Comparison of ENCODE assay signal across 17 cellular contexts in genomic region chr11:122319842-122320555, GRCh38.
DNase-seq lines count a peak whose midpoint lies in the region.
"Had no signal": no experiment of that assay in that cellular context is flagged by ENCODE, and none has a peak within 500 bp of the region (broad histone marks: within the 10 kb centered on the region; RNA-seq: fewer than 3 reads in every experiment).

No MANE protein-coding gene starts in this region.

- DNase-seq in AML-193 (lab: John Stamatoyannopoulos, UW) = peak; percentile 72 to 75
- DNase-seq in MV-4-11 (lab: John Stamatoyannopoulos, UW) = peak; percentile 48
- DNase-seq in neuronal stem cell (ENCODE audit: low spot score) = peak; percentile 9
- DNase-seq in stimulated activated CD4-positive, alpha-beta T cell treated with anti-CD3 and anti-CD28 coated beads, Interleukin-1b, Interleukin-23, amount 100 ng/mL, for 48 hours = no peak
- DNase-seq in effector CD8-positive, alpha-beta T cell (lab: John Stamatoyannopoulos, UW) = no peak
- DNase-seq in activated CD4-positive, alpha-beta T cell treated with anti-CD3 and anti-CD28 coated beads, Interleukin-2, amount 50 U/mL, for 48 hours = no peak
- no peak for DNase-seq in OCI-M2 (lab: John Stamatoyannopoulos, UW; ENCODE audit: unreplicated experiment)
- DNase-seq: central memory CD4-positive, alpha-beta T cell; DMS153; esophagus squamous epithelium; NCI-H2107; NK-92 treated with Interleukin-12 subunit alpha and Interleukin-12 subunit beta, amount 100 ng/mL, for 24 hours; ovary; SK-N-SH; thyroid gland had no signal

- H2BK5ac ChIP-seq in neuronal stem cell (ENCODE audit: low read length) = no peak overlapping the region

- no peak overlapping the region for H4K91ac ChIP-seq in neuronal stem cell (ENCODE audit: low read depth, low read length, poor library complexity)

- H3K9ac ChIP-seq in neuronal stem cell (ENCODE audit: low read depth, low read length, poor library complexity) = no peak overlapping the region
- H3K9ac ChIP-seq: SK-N-SH had no signal

- no peaks in the 10 kb centered on the region for H3K9me3 ChIP-seq in ectodermal cell (ENCODE audit: control insufficient read depth, low read length)
- H3K9me3 ChIP-seq in neuronal stem cell (replicated peaks in 1 of 2; ENCODE audit: control insufficient read depth in 2 of 2, insufficient read depth in 1 of 2, low read depth in 1 of 2, low read length in 2 of 2) = no peaks in the 10 kb centered on the region
- H3K9me3 ChIP-seq: esophagus squamous epithelium, ovary, SK-N-SH, thyroid gland had no signal

- H3K4me1 ChIP-seq in ectodermal cell (ENCODE audit: control insufficient read depth, insufficient read depth, low read length) = peaks cover 13% of the 10 kb centered on the region
- H3K4me1 ChIP-seq in neuronal stem cell (ENCODE audit: control insufficient read depth in 2 of 2, insufficient read depth in 1 of 2, low read depth in 1 of 2, low read length in 2 of 2) = peaks cover 4 to 47% of the 10 kb centered on the region in 2 donors

- H2AK5ac ChIP-seq in neuronal stem cell (ENCODE audit: low read depth, low read length) = no peak overlapping the region

- H3K4me3 ChIP-seq in ectodermal cell (ENCODE audit: insufficient read depth, low read depth, low read length) (no peak overlapping the region), neuronal stem cell (ENCODE audit: low read length in 2 of 2) (peak overlapping the region in 1 of 2 donors; percentile 9)
- H3K4me3 ChIP-seq: lung, ovary, thyroid gland had no signal

- H3K36me3 ChIP-seq in ectodermal cell (ENCODE audit: control insufficient read depth, insufficient read depth, low read length) (no peaks in the 10 kb centered on the region), neuronal stem cell (replicated peaks in 1 of 2; ENCODE audit: control insufficient read depth in 2 of 2, insufficient read depth in 2 of 2, low read length in 2 of 2) (no peaks in the 10 kb centered on the region)
- H3K36me3 ChIP-seq: esophagus squamous epithelium, ovary, thyroid gland had no signal

- no peak overlapping the region for H3K18ac ChIP-seq in neuronal stem cell (ENCODE audit: low read length)

- 41 to 65% methylated on average over 6 to 8 of the region's 8 CpGs for WGBS in ectodermal cell, 2 experiments
- WGBS in neuronal stem cell (ENCODE audit: extremely low coverage in 2 of 2, insufficient read length in 2 of 2, insufficient replicate concordance in 1 of 2), 2 donors = no CpG with 5 or more reads among the region's 8 CpGs

- no peak overlapping the region for H3K4me2 ChIP-seq in neuronal stem cell (ENCODE audit: insufficient read depth, low read length, poor library complexity, severe bottlenecking)
- H3K4me2 ChIP-seq: SK-N-SH had no signal

- H3K23ac ChIP-seq in neuronal stem cell (ENCODE audit: low read depth, low read length, poor library complexity) = no peak overlapping the region

- H3K27me3 ChIP-seq in ectodermal cell (ENCODE audit: control insufficient read depth, insufficient read depth, low read length, poor library complexity, severe bottlenecking) (no peaks in the 10 kb centered on the region), neuronal stem cell (ENCODE audit: control insufficient read depth in 3 of 3, insufficient read depth in 3 of 3, low read depth in 1 of 3, low read length in 3 of 3) (no peaks in the 10 kb centered on the region)
- H3K27me3 ChIP-seq: esophagus squamous epithelium, ovary, thyroid gland had no signal

- H2BK12ac ChIP-seq in neuronal stem cell (ENCODE audit: low read length) = no peak overlapping the region

- H3K4ac ChIP-seq in neuronal stem cell (ENCODE audit: low read length) = no peak overlapping the region

- H2BK15ac ChIP-seq in neuronal stem cell (ENCODE audit: low read length) = no peak overlapping the region

- no peak overlapping the region for H2BK120ac ChIP-seq in neuronal stem cell (ENCODE audit: low read depth, low read length)

- H3K27ac ChIP-seq in ectodermal cell (ENCODE audit: insufficient read depth, low read depth, low read length, poor library complexity, severe bottlenecking) (peak overlapping the region; percentile 77), neuronal stem cell (replicated peaks; ENCODE audit: low read length) (no peak overlapping the region)
- H3K27ac ChIP-seq: ovary, thyroid gland had no signal

- no peak overlapping the region for H3K14ac ChIP-seq in neuronal stem cell (ENCODE audit: low read length)

- H3K79me1 ChIP-seq in neuronal stem cell (ENCODE audit: low read depth, low read length) = no peaks in the 10 kb centered on the region

- no peak overlapping the region for H4K8ac ChIP-seq in neuronal stem cell (ENCODE audit: low read depth, low read length)

- H2AFZ ChIP-seq in neuronal stem cell (ENCODE audit: low read length) = peak overlapping the region; percentile 85

Comparison
In these comparisons a context has a peak if more than half of its experiments do, and no peak if none do; other contexts are left out.
1. DNase-seq: peak in AML-193 (2 of 2), MV-4-11 (single experiment) and neuronal stem cell (single experiment); none in stimulated activated CD4-positive, alpha-beta T cell treated with anti-CD3 and anti-CD28 coated beads, Interleukin-1b, Interleukin-23, amount 100 ng/mL, for 48 hours (single experiment), effector CD8-positive, alpha-beta T cell (single experiment), activated CD4-positive, alpha-beta T cell treated with anti-CD3 and anti-CD28 coated beads, Interleukin-2, amount 50 U/mL, for 48 hours (0 of 2) and OCI-M2 (single experiment).